ENCODE assay signal across 34 cellular contexts in genomic region chr18:50729326-50729725, GRCh38.
DNase-seq lines count a peak whose midpoint lies in the region; ATAC-seq and TF ChIP-seq lines count a peak whose summit lies in the region.
"Had no signal": no experiment of that assay in that cellular context is flagged by ENCODE, and none has a peak within 500 bp of the region (broad histone marks: within the 10 kb centered on the region; RNA-seq: fewer than 3 reads in every experiment).

No MANE protein-coding gene starts in this region.

- no peak overlapping the region for H3K27ac Mint-ChIP-seq in activated naive CD8-positive, alpha-beta T cell treated with anti-CD3 and anti-CD28 coated beads, Interleukin-2, amount 50 U/mL, for 24 hours
- H3K27ac Mint-ChIP-seq in activated naive CD8-positive, alpha-beta T cell treated with anti-CD3 and anti-CD28 coated beads for 36 hours: no peak overlapping the region
- no peak overlapping the region for H3K27ac Mint-ChIP-seq in stimulated activated naive CD8-positive, alpha-beta T cell treated with anti-CD3 and anti-CD28 coated beads, Interleukin-15, amount 100 ng/mL, for 72 hours
- H3K27ac Mint-ChIP-seq in CD14-positive monocyte: no peak overlapping the region
- H3K27ac Mint-ChIP-seq: B cell; CD4-positive, alpha-beta memory T cell; CD4-positive, alpha-beta T cell; CD4-positive, CD25-positive, alpha-beta regulatory T cell; CD8-positive, alpha-beta memory T cell; CD8-positive, alpha-beta T cell had no signal

- H3K4me2 ChIP-seq in parathyroid adenoma (ENCODE audit: low read length): no peak overlapping the region
- H3K4me2 ChIP-seq: A549; BLaER1; BLaER1 treated with 17β-estradiol and CSF1 and Interleukin-3, amounts not matched to agents 10 nM and 100 nM had no signal

- no peak for TF ChIP-seq CTCF in parathyroid adenoma (IDR thresholded peaks at IDR 0.05)
- TF ChIP-seq CTCF in CD14-positive monocyte (IDR thresholded peaks at IDR 0.05): no peak

- H3K4me3 ChIP-seq in H7 (ENCODE audit: insufficient read depth, low read depth, low read length) (no peak overlapping the region), parathyroid adenoma (ENCODE audit: low read depth, low read length) (no peak overlapping the region)
- H3K4me3 ChIP-seq: A549; BLaER1; BLaER1 treated with 17β-estradiol and CSF1 and Interleukin-3, amounts not matched to agents 10 nM and 100 nM had no signal

- no peaks in the 10 kb centered on the region for H3K9me3 Mint-ChIP-seq in activated naive CD8-positive, alpha-beta T cell treated with anti-CD3 and anti-CD28 coated beads, Interleukin-2, amount 50 U/mL, for 24 hours
- no peaks in the 10 kb centered on the region for H3K9me3 Mint-ChIP-seq in activated naive CD8-positive, alpha-beta T cell treated with anti-CD3 and anti-CD28 coated beads for 36 hours
- H3K9me3 Mint-ChIP-seq in stimulated activated naive CD8-positive, alpha-beta T cell treated with anti-CD3 and anti-CD28 coated beads, Interleukin-15, amount 100 ng/mL, for 72 hours: no peaks in the 10 kb centered on the region
- peaks cover 0 to 3% (median 0%) of the 10 kb centered on the region in 7 donors for H3K9me3 Mint-ChIP-seq in CD14-positive monocyte
- H3K9me3 Mint-ChIP-seq: CD4-positive, alpha-beta memory T cell; CD4-positive, alpha-beta T cell; CD8-positive, alpha-beta memory T cell; CD8-positive, alpha-beta T cell had no signal

- H3K9ac ChIP-seq in parathyroid adenoma: no peak overlapping the region
- H3K9ac ChIP-seq: BLaER1; BLaER1 treated with 17β-estradiol and CSF1 and Interleukin-3, amounts not matched to agents 10 nM and 100 nM had no signal

- peak overlapping the region; percentile 98 for H3K27ac ChIP-seq in parathyroid adenoma
- H3K27ac ChIP-seq: 22Rv1; A549; BLaER1; BLaER1 treated with 17β-estradiol and CSF1 and Interleukin-3, amounts not matched to agents 10 nM and 100 nM; C4-2B had no signal

- no peaks in the 10 kb centered on the region for H3K36me3 Mint-ChIP-seq in activated naive CD8-positive, alpha-beta T cell treated with anti-CD3 and anti-CD28 coated beads, Interleukin-2, amount 50 U/mL, for 24 hours (ENCODE audit: low read depth)
- no peaks in the 10 kb centered on the region for H3K36me3 Mint-ChIP-seq in activated naive CD8-positive, alpha-beta T cell treated with anti-CD3 and anti-CD28 coated beads for 36 hours
- H3K36me3 Mint-ChIP-seq in CD14-positive monocyte: no peaks in the 10 kb centered on the region
- H3K36me3 Mint-ChIP-seq: CD4-positive, alpha-beta memory T cell; CD4-positive, CD25-positive, alpha-beta regulatory T cell; CD8-positive, alpha-beta memory T cell; CD8-positive, alpha-beta T cell had no signal

- no peak for DNase-seq in activated naive CD8-positive, alpha-beta T cell treated with anti-CD3 and anti-CD28 coated beads, Interleukin-2, amount 50 U/mL, for 24 hours
- no peak for DNase-seq in activated naive CD8-positive, alpha-beta T cell treated with anti-CD3 and anti-CD28 coated beads for 36 hours
- no peak for DNase-seq in stimulated activated naive CD8-positive, alpha-beta T cell treated with anti-CD3 and anti-CD28 coated beads, Interleukin-15, amount 100 ng/mL, for 72 hours
- DNase-seq in stimulated activated naive CD8-positive, alpha-beta T cell treated with anti-CD3 and anti-CD28 coated beads, Interleukin-15, Interleukin-2, amounts not matched to agents 100 U/mL and 50 U/mL, for 24 hours: no peak
- DNase-seq in H7 (peak; percentile 44), CD14-positive monocyte (ENCODE audit: low spot score) (no peak)
- DNase-seq in activated CD8-positive, alpha-beta memory T cell treated with anti-CD3 and anti-CD28 coated beads, Interleukin-2, amount 50 U/mL, for 4 hours: no peak
- DNase-seq: 8988T; ACHN; AML-193; BE2C; C1 segment of cervical spinal cord; Caco-2; Calu3; CD4-positive, alpha-beta memory T cell; CD4-positive, alpha-beta T cell; CD4-positive, CD25-positive, alpha-beta regulatory T cell; CD8-positive, alpha-beta memory T cell; CD8-positive, alpha-beta T cell; COR-L47; DMS 273 treated with DMSO at 0.1 percent for 48 hours; DMS153; DMS53; DMS79; DMS79 treated with DMSO at 0.1 percent for 48 hours; DND-41; EL had no signal

- peak; percentile 29 for ATAC-seq in activated naive CD8-positive, alpha-beta T cell treated with anti-CD3 and anti-CD28 coated beads, Interleukin-2, amount 50 U/mL, for 24 hours
- peak; percentile 11 for ATAC-seq in stimulated activated naive CD8-positive, alpha-beta T cell treated with anti-CD3 and anti-CD28 coated beads, Interleukin-15, amount 100 ng/mL, for 72 hours
- no peak for ATAC-seq in stimulated activated naive CD8-positive, alpha-beta T cell treated with anti-CD3 and anti-CD28 coated beads, Interleukin-15, Interleukin-2, amounts not matched to agents 100 U/mL and 50 U/mL, for 24 hours
- ATAC-seq: A549; CD8-positive, alpha-beta T cell had no signal

- H2AFZ ChIP-seq in parathyroid adenoma: no peak overlapping the region

- H3K9me3 ChIP-seq in parathyroid adenoma (ENCODE audit: control insufficient read depth, low read length): no peaks in the 10 kb centered on the region
- H3K9me3 ChIP-seq: A549, BE2C, Caco-2 had no signal

- H3K27me3 Mint-ChIP-seq in activated naive CD8-positive, alpha-beta T cell treated with anti-CD3 and anti-CD28 coated beads, Interleukin-2, amount 50 U/mL, for 24 hours: peaks cover 4% of the 10 kb centered on the region
- H3K27me3 Mint-ChIP-seq in activated naive CD8-positive, alpha-beta T cell treated with anti-CD3 and anti-CD28 coated beads for 36 hours: peaks cover 13% of the 10 kb centered on the region
- peaks cover 37% of the 10 kb centered on the region for H3K27me3 Mint-ChIP-seq in stimulated activated naive CD8-positive, alpha-beta T cell treated with anti-CD3 and anti-CD28 coated beads, Interleukin-15, amount 100 ng/mL, for 72 hours
- H3K27me3 Mint-ChIP-seq in CD14-positive monocyte (ENCODE audit: low read depth in 3 of 3): peaks cover 2 to 7% (median 4%) of the 10 kb centered on the region in 3 donors

- H3K27me3 ChIP-seq in H7 (ENCODE audit: control insufficient read depth, insufficient read depth, low read length) (no peaks in the 10 kb centered on the region), parathyroid adenoma (ENCODE audit: control insufficient read depth, insufficient read depth, low read length) (no peaks in the 10 kb centered on the region)
- H3K27me3 ChIP-seq: BE2C; BLaER1; BLaER1 treated with 17β-estradiol and CSF1 and Interleukin-3, amounts not matched to agents 10 nM and 100 nM had no signal

- H3K4me3 Mint-ChIP-seq in activated naive CD8-positive, alpha-beta T cell treated with anti-CD3 and anti-CD28 coated beads, Interleukin-2, amount 50 U/mL, for 24 hours: no peak overlapping the region
- H3K4me3 Mint-ChIP-seq in activated naive CD8-positive, alpha-beta T cell treated with anti-CD3 and anti-CD28 coated beads for 36 hours: no peak overlapping the region
- H3K4me3 Mint-ChIP-seq in stimulated activated naive CD8-positive, alpha-beta T cell treated with anti-CD3 and anti-CD28 coated beads, Interleukin-15, amount 100 ng/mL, for 72 hours: no peak overlapping the region
- no peak overlapping the region for H3K4me3 Mint-ChIP-seq in CD14-positive monocyte
- H3K4me3 Mint-ChIP-seq: B cell; CD4-positive, alpha-beta memory T cell; CD4-positive, alpha-beta T cell; CD4-positive, CD25-positive, alpha-beta regulatory T cell; CD8-positive, alpha-beta memory T cell; CD8-positive, alpha-beta T cell had no signal

- H3K36me3 ChIP-seq in H7 (replicated peaks; ENCODE audit: control insufficient read depth, insufficient read depth, low read length): no peaks in the 10 kb centered on the region
- H3K36me3 ChIP-seq in parathyroid adenoma (ENCODE audit: control insufficient read depth, insufficient read depth, low read length): no peaks in the 10 kb centered on the region
- H3K36me3 ChIP-seq: BE2C; BLaER1; BLaER1 treated with 17β-estradiol and CSF1 and Interleukin-3, amounts not matched to agents 10 nM and 100 nM had no signal

- H3K4me1 Mint-ChIP-seq in activated naive CD8-positive, alpha-beta T cell treated with anti-CD3 and anti-CD28 coated beads, Interleukin-2, amount 50 U/mL, for 24 hours: no peaks in the 10 kb centered on the region
- H3K4me1 Mint-ChIP-seq in activated naive CD8-positive, alpha-beta T cell treated with anti-CD3 and anti-CD28 coated beads for 36 hours: peaks cover 6% of the 10 kb centered on the region
- H3K4me1 Mint-ChIP-seq in stimulated activated naive CD8-positive, alpha-beta T cell treated with anti-CD3 and anti-CD28 coated beads, Interleukin-15, amount 100 ng/mL, for 72 hours: peaks cover 13% of the 10 kb centered on the region
- H3K4me1 Mint-ChIP-seq in CD14-positive monocyte: no peaks in the 10 kb centered on the region
- H3K4me1 Mint-ChIP-seq: B cell; CD4-positive, CD25-positive, alpha-beta regulatory T cell; CD8-positive, alpha-beta memory T cell had no signal

- H3K79me2 ChIP-seq in parathyroid adenoma: peaks cover 4% of the 10 kb centered on the region

- intact Hi-C loops in CD14-positive monocyte (cut with micrococcal nuclease): no loop called here

- H3K4me1 ChIP-seq in parathyroid adenoma: peaks cover 46% of the 10 kb centered on the region
- H3K4me1 ChIP-seq: A549, BE2C had no signal
